ENCODE assay signal across 8 cellular contexts in genomic region chr12:26833692-26834168, GRCh38. TPM values are rescaled to one million over a fixed set of nuclear protein-coding genes. Genes with fewer than 3 reads are reported as not detected.
DNase-seq lines count a peak whose midpoint lies in the region; ATAC-seq lines count a peak whose summit lies in the region.

No MANE protein-coding gene starts in this region.

- peak overlapping the region; percentile 46 for H3K27ac ChIP-seq in layer of hippocampus (ENCODE audit: low read depth, low read length)

- H3K9me3 Mint-ChIP-seq in T-cell = no peaks in the 10 kb centered on the region

- CTCF ChIA-PET in T-cell (lab: Charles Lee) = interaction anchor here (0.5 to 2.2 kb wide), 13 partner anchors 9 to 715 kb away, joined by 3 to 18 read pairs (median 5); partner anchors contain the start of genes MED21 (in 1 of the 2) and TM7SF3 (in 1 of the 2)

- peaks cover 36 to 40% (median 39%) of the 10 kb centered on the region in 3 donors for H3K4me1 Mint-ChIP-seq in T-cell

- no peaks in the 10 kb centered on the region for H3K27me3 Mint-ChIP-seq in T-cell

- ATAC-seq in HG03064 (IDR thresholded peaks at IDR 0.05; ENCODE audit: low read depth, unreplicated experiment) = peak; percentile 29
- peak; percentile 14 to 22 (median 16) for ATAC-seq in T-cell (replicated peaks in 1 of 4)

- DNase-seq in Daoy (ENCODE audit: low read depth) (peak; percentile 39), T-cell (peak in 31 of 34 experiments; percentile 8 to 51 (median 24)), cortex of kidney (lab: John Stamatoyannopoulos, UW) (no peak), superior temporal gyrus (ENCODE audit: extremely low spot score) (no peak)
- peak; percentile 23 for DNase-seq in central memory CD4-positive, alpha-beta T cell
- peak; percentile 22 to 26 for DNase-seq in stimulated activated CD4-positive, alpha-beta T cell treated with anti-CD3 and anti-CD28 coated beads, Interleukin-4, amount 100 ng/mL, for 4 hours

- no peaks in the 10 kb centered on the region for H3K36me3 Mint-ChIP-seq in T-cell

- peak overlapping the region; percentile 88 to 97 (median 89) for H3K4me3 Mint-ChIP-seq in T-cell

- peak overlapping the region; percentile 82 to 84 for H3K27ac Mint-ChIP-seq in T-cell

- POLR2A ChIA-PET in T-cell (lab: Charles Lee) = interaction anchor here (0.6 to 1.0 kb wide), 3 partner anchors 33 to 1642 kb away, joined by 3 to 5 read pairs (median 3); partner anchors contain the start of gene MED21 (in 1 of the 2)

- H3K27me3 ChIP-seq in layer of hippocampus (ENCODE audit: control insufficient read depth, insufficient read depth, low read length) = no peaks in the 10 kb centered on the region

RNA-seq across cellular contexts. Expression of gene ITPR2, which starts 0.7 kb away (rescaled TPM):
- total RNA-seq in Daoy (2014; rRNA removed; shearing (Covaris generic)) = 19.2 and 30.4 TPM in 2 replicates
- 10 to 100 TPM; 38.8 to 52.5 (median 44.5) TPM for total RNA-seq in T-cell

Comparison
In these comparisons a context has a peak if more than half of its experiments do, and no peak if none do; other contexts are left out.
1. DNase-seq: peak in Daoy (single experiment), T-cell (31 of 34), central memory CD4-positive, alpha-beta T cell (single experiment) and stimulated activated CD4-positive, alpha-beta T cell treated with anti-CD3 and anti-CD28 coated beads, Interleukin-4, amount 100 ng/mL, for 4 hours (2 of 2); none in cortex of kidney (single experiment) and superior temporal gyrus (single experiment).